3 cellular contexts compared by ENCODE assay signal in genomic region chr17:12637015-12637414, GRCh38.
TF ChIP-seq lines count a peak whose summit lies in the region.

No MANE protein-coding gene starts in this region.

TF ChIP-seq in A549, 52 proteins besides CTCF, POLR2A, EP300 and RAD21 (continued from another document):
- TF ChIP-seq SREBF2 (IDR thresholded peaks at IDR 0.05) (no peak), JUNB (IDR thresholded peaks at IDR 0.05) (peak; percentile 93), CEBPB (IDR thresholded peaks at IDR 0.05) (peak in 1 of 2 experiments; percentile 55; a peak in 2 of 4 replicates), MAX (IDR thresholded peaks at IDR 0.05) (peak; percentile 95), USF2 (IDR thresholded peaks at IDR 0.05) (no peak), JUN (IDR thresholded peaks at IDR 0.05) (peak in 1 of 2 experiments; percentile 43; a peak in 1 of 5 replicates)

TF ChIP-seq in HCT116, 20 proteins besides CTCF, POLR2A, EP300 and RAD21 (continued from another document):
- TF ChIP-seq TCF7L2 (IDR thresholded peaks at IDR 0.05; ENCODE audit: borderline replicate concordance, extremely low read depth, insufficient read depth, insufficient read length) (no peak), CEBPB (IDR thresholded peaks at IDR 0.05; ENCODE audit: low read depth) (no peak)

TF ChIP-seq in WTC11, 78 proteins besides CTCF, POLR2A, EP300 and RAD21 (continued from another document):
- TF ChIP-seq, protein P1, sequence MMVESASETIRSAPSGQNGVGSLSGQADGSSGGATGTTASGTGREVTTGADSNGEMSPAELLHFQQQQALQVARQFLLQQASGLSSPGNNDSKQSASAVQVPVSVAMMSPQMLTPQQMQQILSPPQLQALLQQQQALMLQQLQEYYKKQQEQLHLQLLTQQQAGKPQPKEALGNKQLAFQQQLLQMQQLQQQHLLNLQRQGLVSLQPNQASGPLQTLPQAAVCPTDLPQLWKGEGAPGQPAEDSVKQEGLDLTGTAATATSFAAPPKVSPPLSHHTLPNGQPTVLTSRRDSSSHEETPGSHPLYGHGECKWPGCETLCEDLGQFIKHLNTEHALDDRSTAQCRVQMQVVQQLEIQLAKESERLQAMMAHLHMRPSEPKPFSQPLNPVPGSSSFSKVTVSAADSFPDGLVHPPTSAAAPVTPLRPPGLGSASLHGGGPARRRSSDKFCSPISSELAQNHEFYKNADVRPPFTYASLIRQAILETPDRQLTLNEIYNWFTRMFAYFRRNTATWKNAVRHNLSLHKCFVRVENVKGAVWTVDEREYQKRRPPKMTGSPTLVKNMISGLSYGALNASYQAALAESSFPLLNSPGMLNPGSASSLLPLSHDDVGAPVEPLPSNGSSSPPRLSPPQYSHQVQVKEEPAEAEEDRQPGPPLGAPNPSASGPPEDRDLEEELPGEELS (CRISPR knock-in tag; IDR thresholded peaks at IDR 0.05): no peak
